In the genomic region with DNA sequence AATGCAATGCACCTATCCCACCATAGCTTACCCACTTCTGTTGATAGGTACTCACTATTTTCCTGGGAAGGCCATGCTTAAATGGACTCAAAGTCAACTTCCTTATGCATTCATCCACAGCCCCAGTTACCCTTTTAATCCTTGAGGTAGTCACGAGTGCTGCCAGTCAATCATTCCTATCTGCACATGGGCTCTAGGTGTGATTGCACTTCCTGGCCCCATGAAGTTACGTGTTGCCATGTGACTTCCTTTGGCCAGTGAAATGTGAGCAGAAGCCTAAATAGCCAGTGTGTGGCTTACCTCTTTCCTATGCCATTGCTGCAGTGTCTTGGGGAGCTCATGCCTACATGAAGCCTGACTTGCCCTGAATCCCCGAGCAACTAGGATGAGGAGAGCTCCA, we compare ENCODE assay signal across 17 cellular contexts. TPM values are rescaled to one million over a fixed set of nuclear protein-coding genes. Genes with fewer than 3 reads are reported as not detected.
DNase-seq lines count a peak whose midpoint lies in the region; ATAC-seq, FAIRE-seq and TF ChIP-seq lines count a peak whose summit lies in the region.
"Had no signal": no experiment of that assay in that cellular context is flagged by ENCODE, and none has a peak within 500 bp of the region (broad histone marks: within the 10 kb centered on the region; RNA-seq: fewer than 3 reads in every experiment).

No MANE protein-coding gene starts in this region.

- H3K27me3 ChIP-seq in GM12878 (replicated peaks in 1 of 2; ENCODE audit: control insufficient read depth in 2 of 2, insufficient read depth in 2 of 2, low read length in 1 of 2) (peaks cover 0 to under 1% of the 10 kb centered on the region in 2 experiments; a peak in 1 of 4 replicates), mesendoderm (ENCODE audit: insufficient read depth, low read length, poor library complexity) (no peaks in the 10 kb centered on the region), upper lobe of right lung (no peaks in the 10 kb centered on the region)
- H3K27me3 ChIP-seq: brain microvascular endothelial cell had no signal

- no peak overlapping the region for H3K4ac ChIP-seq in mesendoderm (ENCODE audit: low read depth, low read length)

- RAD21 ChIA-PET in GM12878 (lab: Charles Lee; ENCODE audit: unreplicated experiment), result interaction anchor here (0.9 to 1.6 kb wide), 2 partner anchors 45 to 114 kb away, joined by 3 to 4 read pairs; no protein-coding TSS in a partner anchor

- intact Hi-C loops in GM12878 (cut with micrococcal nuclease; ENCODE audit: unreplicated experiment), result no loop called here
- intact Hi-C loops in upper lobe of right lung (cut with DNase I), result no loop called here

- 1% methylated on average over 3 of the region's 3 CpGs for WGBS in GM12878 (ENCODE audit: insufficient coverage, insufficient replicate concordance, low lambda C conversion rate, missing lambda C conversion rate)
- no CpG with 5 or more reads among the region's 3 CpGs for WGBS in mesendoderm (ENCODE audit: extremely low coverage, insufficient coverage, low lambda C conversion rate)

- no peak overlapping the region for H2BK15ac ChIP-seq in mesendoderm (replicated peaks; ENCODE audit: low read depth)

- no peak overlapping the region for H2BK5ac ChIP-seq in mesendoderm (ENCODE audit: low read length)

- H3K36me3 ChIP-seq in GM12878 (ENCODE audit: control insufficient read depth in 2 of 2, insufficient read depth in 2 of 2, low read length in 1 of 2) (no peaks in the 10 kb centered on the region), mesendoderm (ENCODE audit: control insufficient read depth, insufficient read depth, low read length) (no peaks in the 10 kb centered on the region), upper lobe of right lung (no peaks in the 10 kb centered on the region)
- H3K36me3 ChIP-seq: brain microvascular endothelial cell had no signal

- CTCF ChIA-PET in activated CD8-positive, alpha-beta memory T cell treated with anti-CD3 and anti-CD28 coated beads, Interleukin-2, amount 10 ng/mL, durations not matched to agents 7 days and 5 days (lab: Charles Lee), result interaction anchor here (1.2 to 2.9 kb wide), 4 partner anchors 20 to 115 kb away, joined by 9 to 11 read pairs (median 10); no protein-coding TSS in a partner anchor
- CTCF ChIA-PET in GM12878 (lab: Yijun Ruan, JAX), result interaction anchor here (0.7 to 6.6 kb wide), 2 partner anchors 115 to 206 kb away, joined by 3 to 100 read pairs; no protein-coding TSS in a partner anchor

- TF ChIP-seq RAD21 in GM12878 (IDR thresholded peaks at IDR 0.05; ENCODE audit: insufficient read depth, low read depth, low read length), result no peak

- no peak overlapping the region for H3K23ac ChIP-seq in mesendoderm (ENCODE audit: low read length)

- H3K4me2 ChIP-seq in GM12878 (ENCODE audit: control insufficient read depth, insufficient read depth) (no peak overlapping the region), mesendoderm (ENCODE audit: low read length) (no peak overlapping the region)

- no peak overlapping the region for H4K8ac ChIP-seq in mesendoderm (ENCODE audit: low read depth, low read length)

- no peak overlapping the region for H3K18ac ChIP-seq in mesendoderm (ENCODE audit: low read length)

- H3K4me1 Mint-ChIP-seq in activated CD8-positive, alpha-beta memory T cell treated with anti-CD3 and anti-CD28 coated beads, Interleukin-2, amount 10 ng/mL, durations not matched to agents 7 days and 5 days, result peaks cover 5% of the 10 kb centered on the region
- H3K4me1 Mint-ChIP-seq in T-helper 2 cell treated with Interferon-gamma antibody and Interleukin-4, amounts not matched to agents 5 μg/mL and 100 μg/mL, for 36 hours (ENCODE audit: low read depth), result no peaks in the 10 kb centered on the region
- H3K4me1 Mint-ChIP-seq in mesothelial cell of epicardium, result peaks cover 30% of the 10 kb centered on the region
- H3K4me1 Mint-ChIP-seq: CD8-positive, alpha-beta memory T cell; T-cell had no signal

- POLR2A ChIA-PET in GM12878 (lab: Charles Lee), result no interaction called here

- H3K9me3 ChIP-seq in GM12878 (replicated peaks; ENCODE audit: control insufficient read depth, insufficient read depth, low read length) (no peaks in the 10 kb centered on the region), upper lobe of right lung (no peaks in the 10 kb centered on the region)

- no peak overlapping the region for H3K27ac ChIP-seq in GM12878 (ENCODE audit: control insufficient read depth, insufficient read depth)
- H3K27ac ChIP-seq in mesendoderm (ENCODE audit: low read depth, low read length), result no peak overlapping the region
- peak overlapping the region; percentile 66 for H3K27ac ChIP-seq in upper lobe of right lung

- H2AK5ac ChIP-seq in mesendoderm (ENCODE audit: low read length), result no peak overlapping the region

- H3K27ac Mint-ChIP-seq in activated CD8-positive, alpha-beta memory T cell treated with anti-CD3 and anti-CD28 coated beads, Interleukin-2, amount 10 ng/mL, durations not matched to agents 7 days and 5 days, result no peak overlapping the region
- no peak overlapping the region for H3K27ac Mint-ChIP-seq in T-helper 2 cell treated with Interferon-gamma antibody and Interleukin-4, amounts not matched to agents 5 μg/mL and 100 μg/mL, for 36 hours
- no peak overlapping the region for H3K27ac Mint-ChIP-seq in mesothelial cell of epicardium
- H3K27ac Mint-ChIP-seq: T-cell had no signal

- no peak overlapping the region for H2BK120ac ChIP-seq in mesendoderm (ENCODE audit: low read depth, low read length)

- FAIRE-seq in GM12878 (lab: Jason Lieb, UNC), result no peak

- H3K36me3 Mint-ChIP-seq in activated CD8-positive, alpha-beta memory T cell treated with anti-CD3 and anti-CD28 coated beads, Interleukin-2, amount 10 ng/mL, durations not matched to agents 7 days and 5 days, result no peaks in the 10 kb centered on the region
- no peaks in the 10 kb centered on the region for H3K36me3 Mint-ChIP-seq in T-helper 2 cell treated with Interferon-gamma antibody and Interleukin-4, amounts not matched to agents 5 μg/mL and 100 μg/mL, for 36 hours (ENCODE audit: low read depth)
- H3K36me3 Mint-ChIP-seq in mesothelial cell of epicardium, result no peaks in the 10 kb centered on the region
- H3K36me3 Mint-ChIP-seq: CD8-positive, alpha-beta memory T cell; T-cell had no signal

- in situ Hi-C loops in GM12878 (cut with MboI), result no loop called here

- no TSS peak for BruUV-seq in GM12878 (replicated peaks; lab: Mats Ljungman, UMichigan)

- H4K5ac ChIP-seq in mesendoderm (ENCODE audit: low read length), result no peak overlapping the region

- TF ChIP-seq EP300 in GM12878 (IDR thresholded peaks at IDR 0.05; ENCODE audit: borderline replicate concordance in 1 of 2, control insufficient read depth in 1 of 2, low read depth in 2 of 2, low read length in 2 of 2), result no peak

- H4K20me1 ChIP-seq in GM12878 (ENCODE audit: control insufficient read depth, insufficient read depth), result no peaks in the 10 kb centered on the region

- H3K4me3 ChIP-seq in GM12878 (no peak overlapping the region), mesendoderm (ENCODE audit: low read length) (no peak overlapping the region), upper lobe of right lung (no peak overlapping the region)

- H3K4me1 ChIP-seq in GM12878 (ENCODE audit: control insufficient read depth, insufficient read depth, low read length) (peaks cover 6% of the 10 kb centered on the region), mesendoderm (ENCODE audit: control insufficient read depth, low read depth, low read length) (peaks cover 2% of the 10 kb centered on the region), upper lobe of right lung (peaks cover 16% of the 10 kb centered on the region)

- TF ChIP-seq CTCF in GM12878 (IDR thresholded peaks at IDR 0.05 in 2 of 3, conservative IDR thresholded peaks at IDR 0.05 in 1 of 3; ENCODE audit: control insufficient read depth in 2 of 3, extremely low read depth in 1 of 3, insufficient read depth in 1 of 3, low read depth in 3 of 3, low read length in 3 of 3) (no peak), upper lobe of right lung (IDR thresholded peaks at IDR 0.05) (no peak), mesothelial cell of epicardium (IDR thresholded peaks at IDR 0.05; ENCODE audit: unreplicated experiment) (no peak)

- H3K79me2 ChIP-seq in GM12878 (ENCODE audit: control insufficient read depth, insufficient read depth, low read length), result no peaks in the 10 kb centered on the region
- no peaks in the 10 kb centered on the region for H3K79me2 ChIP-seq in mesendoderm (ENCODE audit: control insufficient read depth, insufficient read depth, low read length)

- H3K9ac ChIP-seq in GM12878 (ENCODE audit: control insufficient read depth, insufficient read depth, low read length), result no peak overlapping the region
- H3K9ac ChIP-seq in mesendoderm (ENCODE audit: low read length), result no peak overlapping the region

- H3K79me1 ChIP-seq in mesendoderm (ENCODE audit: low read length), result no peaks in the 10 kb centered on the region

- H3K9me3 Mint-ChIP-seq in activated CD8-positive, alpha-beta memory T cell treated with anti-CD3 and anti-CD28 coated beads, Interleukin-2, amount 10 ng/mL, durations not matched to agents 7 days and 5 days (ENCODE audit: low read depth), result no peaks in the 10 kb centered on the region
- H3K9me3 Mint-ChIP-seq in T-helper 2 cell treated with Interferon-gamma antibody and Interleukin-4, amounts not matched to agents 5 μg/mL and 100 μg/mL, for 36 hours, result no peaks in the 10 kb centered on the region
- H3K9me3 Mint-ChIP-seq in mesothelial cell of epicardium, result no peaks in the 10 kb centered on the region
- H3K9me3 Mint-ChIP-seq: CD8-positive, alpha-beta memory T cell; T-cell had no signal

- SMC1A ChIA-PET in GM12878 (lab: Charles Lee; ENCODE audit: uncharacterized antibody, unreplicated experiment), result interaction anchor here (4.5 kb wide), 1 partner anchor 115 kb away, joined by 36 read pairs; no protein-coding TSS in a partner anchor

- H3K27me3 Mint-ChIP-seq in activated CD8-positive, alpha-beta memory T cell treated with anti-CD3 and anti-CD28 coated beads, Interleukin-2, amount 10 ng/mL, durations not matched to agents 7 days and 5 days, result peaks cover 8% of the 10 kb centered on the region
- peaks cover 4% of the 10 kb centered on the region for H3K27me3 Mint-ChIP-seq in T-helper 2 cell treated with Interferon-gamma antibody and Interleukin-4, amounts not matched to agents 5 μg/mL and 100 μg/mL, for 36 hours (ENCODE audit: low read depth)
- H3K27me3 Mint-ChIP-seq in mesothelial cell of epicardium (ENCODE audit: low read depth), result peaks cover 3% of the 10 kb centered on the region
- H3K27me3 Mint-ChIP-seq: T-cell had no signal

- ATAC-seq in activated CD8-positive, alpha-beta memory T cell treated with anti-CD3 and anti-CD28 coated beads, Interleukin-2, amount 10 ng/mL, durations not matched to agents 7 days and 5 days, result peak; percentile 45
- ATAC-seq in GM12878 (peak; percentile 25; the same call in 1 of the 3 replicates), upper lobe of right lung (no peak), GM18873 (IDR thresholded peaks at IDR 0.05; ENCODE audit: low FRiP score, unreplicated experiment) (no peak)
- ATAC-seq: Panc1, T-cell had no signal

- no peak for TF ChIP-seq POLR2A in GM12878 (IDR thresholded peaks at IDR 0.05; ENCODE audit: low read depth, low read length)

- no peak overlapping the region for H3K4me3 Mint-ChIP-seq in activated CD8-positive, alpha-beta memory T cell treated with anti-CD3 and anti-CD28 coated beads, Interleukin-2, amount 10 ng/mL, durations not matched to agents 7 days and 5 days
- H3K4me3 Mint-ChIP-seq in T-helper 2 cell treated with Interferon-gamma antibody and Interleukin-4, amounts not matched to agents 5 μg/mL and 100 μg/mL, for 36 hours, result no peak overlapping the region
- H3K4me3 Mint-ChIP-seq in mesothelial cell of epicardium, result no peak overlapping the region
- H3K4me3 Mint-ChIP-seq: CD8-positive, alpha-beta memory T cell; T-cell had no signal

- no peak overlapping the region for H3K56ac ChIP-seq in mesendoderm (ENCODE audit: low read length)

- no peak overlapping the region; the same call in 1 of the 2 replicates for H2AFZ ChIP-seq in GM12878 (ENCODE audit: control insufficient read depth, low read depth, low read length)

- no peak for DNase-seq in activated CD8-positive, alpha-beta memory T cell treated with anti-CD3 and anti-CD28 coated beads, Interleukin-2, amount 10 ng/mL, durations not matched to agents 7 days and 5 days
- DNase-seq in activated CD8-positive, alpha-beta memory T cell treated with anti-CD3 and anti-CD28 coated beads for 24 hours, result no peak
- DNase-seq in GM12878 (ENCODE audit: low read depth, low spot score), result no peak
- DNase-seq in mesendoderm, result peak; percentile 32
- no peak for DNase-seq in upper lobe of right lung
- DNase-seq in T-helper 2 cell treated with Interferon-gamma antibody and Interleukin-4, amounts not matched to agents 5 μg/mL and 100 μg/mL, for 36 hours (ENCODE audit: low spot score), result no peak
- no peak for DNase-seq in mesothelial cell of epicardium (ENCODE audit: low spot score in 2 of 2, unreplicated experiment in 2 of 2)
- DNase-seq: activated CD4-positive, CD25-positive, alpha-beta regulatory T cell; activated naive CD4-positive, alpha-beta T cell treated with anti-CD3 and anti-CD28 coated beads, Interleukin-2, amount 50 U/mL, for 16 hours; CD8-positive, alpha-beta memory T cell; NCI-H2029 treated with DMSO at 0.1 percent for 48 hours; NCI-H526; substantia nigra; T-cell had no signal

RNA-seq across cellular contexts. Expression of a gene that starts 23.5 kb away (rescaled TPM):
- total RNA-seq in activated CD8-positive, alpha-beta memory T cell treated with anti-CD3 and anti-CD28 coated beads, Interleukin-2, amount 10 ng/mL, durations not matched to agents 7 days and 5 days, result 1 to 10 TPM; 1.1 to 1.8 TPM
- not detected in 2 replicates for total RNA-seq in GM12878 (2013; cell fraction: nucleolus; rRNA removed)
- total RNA-seq in GM12878 (2014; rRNA removed) (0.45 and 0.71 TPM in 2 replicates), GM12878 (2014; rRNA removed; fragmentation: Illumina TruSeq; extraction: Trizol) (0.09 and 0.22 TPM in 2 replicates), GM12878 (2021) (0.08 and 0.26 TPM in 2 replicates), upper lobe of right lung (0.14 TPM), mesothelial cell of epicardium (0.07 TPM in 2 of 3 replicates, not detected in the other)
- polyA plus RNA-seq in GM12878 (2011; ENCODE audit: low read depth), result 0.84 TPM
- polyA plus RNA-seq in GM12878 (2011; rRNA removed) (1.2 and 1.3 TPM in 2 replicates), GM12878 (2014; fragmentation: Illumina TruSeq; extraction: Trizol) (1.7 and 3.3 TPM in 2 replicates), GM12878 (2014; fragmentation: Nextera tagmentation; extraction: Ambion mirVana) (under 1 TPM in 1 of 2 experiments, not detected in 1; 0.02 TPM), GM12878 (2014; rRNA removed) (0.29 and 0.46 TPM in 2 replicates), GM12878 (2016; fragmentation: Nextera tagmentation; extraction: Ambion mirVana) (1 to 10 TPM; 6.5 to 8.3 TPM)
- polyA plus RNA-seq in GM12878 (2011; cell fraction: cytosol; rRNA removed), result 0.85 and 2.0 TPM in 2 replicates
- polyA plus RNA-seq in GM12878 (2011; cell fraction: nucleus; rRNA removed), result 0.44 and 0.51 TPM in 2 replicates
- polyA plus RNA-seq in GM12878 (2012), result 1.1 and 1.2 TPM in 2 replicates
- polyA minus RNA-seq in GM12878 (2011; rRNA and poly(A)+ RNA removed), result 1.5 and 3.9 TPM in 2 replicates
- polyA minus RNA-seq in GM12878 (2011; cell fraction: cytosol; rRNA and poly(A)+ RNA removed), result 0.21 and 0.40 TPM in 2 replicates
- polyA minus RNA-seq in GM12878 (2011; cell fraction: nucleus; rRNA and poly(A)+ RNA removed), result 0.12 and 0.38 TPM in 2 replicates
- 1.4 TPM for polyA plus RNA-seq in mesendoderm (2013, experiment 1 of 2)
- 1.4 TPM for polyA plus RNA-seq in mesendoderm (2013, experiment 2 of 2)

RNA-seq across cellular contexts. Expression of a gene that starts 43.4 kb away (rescaled TPM):
- 1 to 10 TPM; 2.4 to 3.1 TPM for total RNA-seq in activated CD8-positive, alpha-beta memory T cell treated with anti-CD3 and anti-CD28 coated beads, Interleukin-2, amount 10 ng/mL, durations not matched to agents 7 days and 5 days
- 0.51 and 0.54 TPM in 2 replicates for total RNA-seq in GM12878 (2013; cell fraction: nucleolus; rRNA removed)
- total RNA-seq in GM12878 (2014; rRNA removed) (not detected in 2 replicates), GM12878 (2014; rRNA removed; fragmentation: Illumina TruSeq; extraction: Trizol) (0.04 and 0.05 TPM in 2 replicates), GM12878 (2021) (0.24 and 0.62 TPM in 2 replicates), upper lobe of right lung (32.4 TPM), mesothelial cell of epicardium (31.8 to 34.0 TPM (median 33.2 TPM) in 3 replicates)
- 0.09 TPM for polyA plus RNA-seq in GM12878 (2011; ENCODE audit: low read depth)
- polyA plus RNA-seq in GM12878 (2011; rRNA removed) (0.16 and 0.34 TPM in 2 replicates), GM12878 (2014; fragmentation: Illumina TruSeq; extraction: Trizol) (0.03 and 0.04 TPM in 2 replicates), GM12878 (2014; fragmentation: Nextera tagmentation; extraction: Ambion mirVana) (under 1 TPM in 1 of 2 experiments, not detected in 1; 0.02 TPM), GM12878 (2014; rRNA removed) (0.04 TPM in 2 replicates), GM12878 (2016; fragmentation: Nextera tagmentation; extraction: Ambion mirVana) (not detected)
- polyA plus RNA-seq in GM12878 (2011; cell fraction: cytosol; rRNA removed), result 0.38 and 0.45 TPM in 2 replicates
- polyA plus RNA-seq in GM12878 (2011; cell fraction: nucleus; rRNA removed), result 0.37 and 0.39 TPM in 2 replicates
- 0.11 and 0.16 TPM in 2 replicates for polyA plus RNA-seq in GM12878 (2012)
- polyA minus RNA-seq in GM12878 (2011; rRNA and poly(A)+ RNA removed), result 0.22 and 0.57 TPM in 2 replicates
- 0.27 and 0.31 TPM in 2 replicates for polyA minus RNA-seq in GM12878 (2011; cell fraction: cytosol; rRNA and poly(A)+ RNA removed)
- polyA minus RNA-seq in GM12878 (2011; cell fraction: nucleus; rRNA and poly(A)+ RNA removed), result 0.24 and 0.29 TPM in 2 replicates
- polyA plus RNA-seq in mesendoderm (2013, experiment 1 of 2), result 4.7 TPM
- polyA plus RNA-seq in mesendoderm (2013, experiment 2 of 2), result 5.0 TPM

Comparison
In these comparisons a context has a peak if more than half of its experiments do, and no peak if none do; other contexts are left out.
1. ATAC-seq: peak in activated CD8-positive, alpha-beta memory T cell treated with anti-CD3 and anti-CD28 coated beads, Interleukin-2, amount 10 ng/mL, durations not matched to agents 7 days and 5 days (single experiment) and GM12878 (single experiment); none in upper lobe of right lung (single experiment) and GM18873 (single experiment).